In the genomic region with DNA sequence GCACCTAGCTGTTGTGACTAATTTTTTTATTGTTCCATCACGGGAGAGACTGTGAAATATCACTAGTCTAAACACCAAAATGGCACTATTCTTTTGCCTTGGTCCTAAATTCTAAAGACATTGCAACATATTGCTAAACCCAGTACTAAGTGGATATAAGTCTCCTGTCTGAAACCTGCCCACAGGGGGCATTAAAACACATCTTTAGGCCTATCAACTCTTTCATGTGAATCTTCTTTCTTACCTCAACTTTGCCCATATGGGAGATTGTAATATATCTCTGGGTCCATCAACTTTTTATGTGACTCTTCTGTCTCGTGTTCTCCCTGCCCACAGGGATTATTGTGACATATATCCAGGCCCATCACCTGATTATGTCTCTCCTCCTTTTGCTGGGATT, we compare ENCODE assay signal across 22 cellular contexts.
"Had no signal": no experiment of that assay in that cellular context is flagged by ENCODE, and none has a peak within 500 bp of the region (broad histone marks: within the 10 kb centered on the region; RNA-seq: fewer than 3 reads in every experiment).

No MANE protein-coding gene starts in this region.

- H3K27me3 ChIP-seq: breast epithelium, esophagus squamous epithelium, heart right ventricle, right atrium auricular region, uterus had no signal

- H3K4me1 Mint-ChIP-seq: neural crest cell, WTC11 had no signal

- H3K9me3 ChIP-seq: breast epithelium, esophagus squamous epithelium, heart right ventricle, right atrium auricular region, thoracic aorta, uterus had no signal

- H3K27ac ChIP-seq: breast epithelium, esophagus squamous epithelium, heart right ventricle, right atrium auricular region, thoracic aorta, uterus had no signal

- H3K27ac Mint-ChIP-seq: activated naive CD8-positive, alpha-beta T cell treated with anti-CD3 and anti-CD28 coated beads, Interleukin-2, amount 50 U/mL, for 24 hours; WTC11 had no signal

- H3K4me1 ChIP-seq: breast epithelium, esophagus squamous epithelium, heart right ventricle, right atrium auricular region, uterus had no signal

- DNase-seq: activated CD4-positive, alpha-beta T cell treated with anti-CD3 and anti-CD28 coated beads for 1 hour; activated CD4-positive, alpha-beta T cell treated with anti-CD3 and anti-CD28 coated beads, Interleukin-2, amount 50 U/mL, for 48 hours; activated CD8-positive, alpha-beta memory T cell treated with anti-CD3 and anti-CD28 coated beads for 24 hours; activated effector memory CD4-positive, alpha-beta T cell treated with Interleukin-2 at 50 U/mL for 16 hours; activated naive CD4-positive, alpha-beta T cell treated with Interleukin-2 at 50 U/mL for 16 hours; activated naive CD8-positive, alpha-beta T cell treated with anti-CD3 and anti-CD28 coated beads, Interleukin-2, amount 50 U/mL, for 24 hours; central memory CD4-positive, alpha-beta T cell; dermis blood vessel endothelial cell; effector CD4-positive, alpha-beta T cell; esophagus squamous epithelium; foreskin melanocyte; heart right ventricle; midbrain; occipital lobe; stimulated activated naive CD8-positive, alpha-beta T cell treated with anti-CD3 and anti-CD28 coated beads, Interleukin-15, Interleukin-2, amounts not matched to agents 100 U/mL and 50 U/mL, for 24 hours; uterus had no signal

- H3K36me3 ChIP-seq: breast epithelium, esophagus squamous epithelium, heart right ventricle, right atrium auricular region, thoracic aorta, uterus had no signal

- H3K9me3 Mint-ChIP-seq: activated naive CD8-positive, alpha-beta T cell treated with anti-CD3 and anti-CD28 coated beads, Interleukin-2, amount 50 U/mL, for 24 hours; neural crest cell had no signal

- H3K4me3 ChIP-seq: breast epithelium, esophagus squamous epithelium, heart right ventricle, right atrium auricular region, thoracic aorta, uterus had no signal

- ATAC-seq: activated naive CD8-positive, alpha-beta T cell treated with anti-CD3 and anti-CD28 coated beads, Interleukin-2, amount 50 U/mL, for 24 hours; heart right ventricle; stimulated activated naive CD8-positive, alpha-beta T cell treated with anti-CD3 and anti-CD28 coated beads, Interleukin-15, Interleukin-2, amounts not matched to agents 100 U/mL and 50 U/mL, for 24 hours; WTC11 had no signal

- H3K27me3 Mint-ChIP-seq: activated naive CD8-positive, alpha-beta T cell treated with anti-CD3 and anti-CD28 coated beads, Interleukin-2, amount 50 U/mL, for 24 hours; naive thymus-derived CD4-positive, alpha-beta T cell had no signal

- H3K4me3 Mint-ChIP-seq: activated naive CD8-positive, alpha-beta T cell treated with anti-CD3 and anti-CD28 coated beads, Interleukin-2, amount 50 U/mL, for 24 hours; naive thymus-derived CD4-positive, alpha-beta T cell; neural crest cell; WTC11 had no signal
